ENCODE assay signal across 12 cellular contexts in the genomic region with DNA sequence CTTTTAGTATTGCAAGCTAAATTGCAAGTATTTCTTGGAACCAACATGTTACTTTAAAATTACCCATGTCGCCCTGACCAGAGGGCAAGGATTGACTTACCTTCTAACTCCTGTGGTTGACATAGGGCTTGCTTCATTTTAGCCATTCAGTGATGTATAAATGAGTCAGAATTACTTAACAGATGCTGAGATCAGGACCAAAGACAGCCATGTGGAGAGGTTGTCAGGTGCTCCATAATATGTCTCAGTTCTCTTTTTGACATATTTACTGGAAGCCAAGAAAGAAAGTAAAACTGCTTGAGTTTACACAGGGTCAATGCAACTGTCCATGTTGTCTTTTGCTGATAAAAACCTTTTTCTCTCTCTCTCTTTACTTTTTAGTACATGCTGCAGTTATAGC. TPM values are rescaled to one million over a fixed set of nuclear protein-coding genes. Genes with fewer than 3 reads are reported as not detected.
A peak's percentile ranks its signal among the peaks of the same experiment; 100 is the strongest.
DNase-seq lines count a peak whose midpoint lies in the region; ATAC-seq and TF ChIP-seq lines count a peak whose summit lies in the region.
"Had no signal": no experiment of that assay in that cellular context is flagged by ENCODE, and none has a peak within 500 bp of the region (broad histone marks: within the 10 kb centered on the region; RNA-seq: fewer than 3 reads in every experiment).

No MANE protein-coding gene starts in this region.

- H3K4me3 ChIP-seq in ovary: no peak overlapping the region
- H3K4me3 ChIP-seq: cardiac muscle cell, gastrocnemius medialis had no signal

- CTCF ChIA-PET in activated B cell treated with CpG ODN at 0.5 μM for 24 hours (lab: Charles Lee): no interaction called here

- POLR2A ChIA-PET in activated B cell treated with CpG ODN at 0.5 μM for 24 hours (lab: Charles Lee): no interaction called here

- no peak overlapping the region for H3K27ac ChIP-seq in ovary
- H3K27ac ChIP-seq: cardiac muscle cell, gastrocnemius medialis had no signal

- H3K27ac Mint-ChIP-seq in activated B cell treated with CpG ODN at 0.5 μM for 24 hours: no peak overlapping the region

- no peaks in the 10 kb centered on the region for H3K9me3 Mint-ChIP-seq in activated B cell treated with CpG ODN at 0.5 μM for 24 hours

- no peak overlapping the region for H3K4me3 Mint-ChIP-seq in activated B cell treated with CpG ODN at 0.5 μM for 24 hours

- TF ChIP-seq POLR2A in ovary (IDR thresholded peaks at IDR 0.05): no peak

- no peaks in the 10 kb centered on the region for H3K36me3 ChIP-seq in ovary
- H3K36me3 ChIP-seq: cardiac muscle cell, gastrocnemius medialis had no signal

- ATAC-seq in GM18519 (IDR thresholded peaks at IDR 0.05; ENCODE audit: low FRiP score, unreplicated experiment) (peak; percentile 78), HG03039 (IDR thresholded peaks at IDR 0.05; ENCODE audit: unreplicated experiment) (peak; percentile 95), activated B cell treated with CpG ODN at 0.5 μM for 24 hours (ENCODE audit: low read depth) (peak; percentile 49)
- ATAC-seq: gastrocnemius medialis had no signal

- H3K27me3 Mint-ChIP-seq in activated B cell treated with CpG ODN at 0.5 μM for 24 hours: no peaks in the 10 kb centered on the region

- H3K4me1 ChIP-seq in ovary (ENCODE audit: insufficient read depth): no peaks in the 10 kb centered on the region
- H3K4me1 ChIP-seq: gastrocnemius medialis had no signal

- DNase-seq in GM20000 (ENCODE audit: low spot score) (peak; percentile 42), activated B cell treated with CpG ODN at 0.5 μM for 24 hours (no peak), ovary (no peak), posterior cingulate gyrus (no peak), SHP77 (lab: John Stamatoyannopoulos, UW) (no peak)
- DNase-seq in activated naive CD4-positive, alpha-beta T cell treated with anti-CD3 and anti-CD28 coated beads, Interleukin-2, amount 50 U/mL, for 16 hours: no peak
- DNase-seq: DMS 273 treated with DMSO at 0.1 percent for 48 hours, gastrocnemius medialis had no signal

- no peak for TF ChIP-seq EP300 in ovary (IDR thresholded peaks at IDR 0.05)

- no peaks in the 10 kb centered on the region for H3K9me3 ChIP-seq in ovary
- H3K9me3 ChIP-seq: gastrocnemius medialis had no signal

- peaks cover 3% of the 10 kb centered on the region for H3K4me1 Mint-ChIP-seq in activated B cell treated with CpG ODN at 0.5 μM for 24 hours

- intact Hi-C loops in activated B cell treated with CpG ODN at 0.5 μM for 24 hours (cut with micrococcal nuclease) (no loop called here), ovary (cut with DNase I) (no loop called here), posterior cingulate gyrus (cut with DNase I) (no loop called here)

- peaks cover 8% of the 10 kb centered on the region for H3K36me3 Mint-ChIP-seq in activated B cell treated with CpG ODN at 0.5 μM for 24 hours (ENCODE audit: low read depth)

- no peaks in the 10 kb centered on the region for H3K27me3 ChIP-seq in ovary
- H3K27me3 ChIP-seq: cardiac muscle cell, gastrocnemius medialis had no signal

- 91 to 95% (median 94%) methylated on average over 1 of the region's 1 CpG for WGBS in ovary, 3 donors

- TF ChIP-seq CTCF in GM20000 (IDR thresholded peaks at IDR 0.05; ENCODE audit: extremely low read depth, missing control alignments): no peak
- no peak for TF ChIP-seq CTCF in activated B cell treated with CpG ODN at 0.5 μM for 24 hours (IDR thresholded peaks at IDR 0.05)
- TF ChIP-seq CTCF in ovary (IDR thresholded peaks at IDR 0.05): no peak

RNA-seq across cellular contexts. Expression of a gene that starts 33.2 kb away (rescaled TPM):
- total RNA-seq in activated B cell treated with CpG ODN at 0.5 μM for 24 hours (not detected in 2 replicates), ovary (under 1 TPM in 3 of 7 donors, not detected in 4; 0.10 to 0.22 (median 0.15) TPM)
- under 1 TPM; 0.06 to 0.97 TPM for polyA plus RNA-seq in ovary
- total RNA-seq: gastrocnemius medialis, SK-MEL-5 had no signal
